1 cellular context compared by ENCODE assay signal in genomic region chr17:38748329-38749221, GRCh38.
A peak's percentile ranks its signal among the peaks of the same experiment; 100 is the strongest.
TF ChIP-seq lines count a peak whose summit lies in the region.

TSS of gene PCGF2 (minus strand) at chr17:38748336. CDS start at chr17:38740402, 7,934 bp downstream.

TF ChIP-seq in IMR-90, 13 proteins besides CTCF, POLR2A, EP300 and RAD21 (continued from another document):
- TF ChIP-seq, protein P1, sequence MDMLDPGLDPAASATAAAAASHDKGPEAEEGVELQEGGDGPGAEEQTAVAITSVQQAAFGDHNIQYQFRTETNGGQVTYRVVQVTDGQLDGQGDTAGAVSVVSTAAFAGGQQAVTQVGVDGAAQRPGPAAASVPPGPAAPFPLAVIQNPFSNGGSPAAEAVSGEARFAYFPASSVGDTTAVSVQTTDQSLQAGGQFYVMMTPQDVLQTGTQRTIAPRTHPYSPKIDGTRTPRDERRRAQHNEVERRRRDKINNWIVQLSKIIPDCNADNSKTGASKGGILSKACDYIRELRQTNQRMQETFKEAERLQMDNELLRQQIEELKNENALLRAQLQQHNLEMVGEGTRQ (IDR thresholded peaks at IDR 0.05; ENCODE audit: low read depth, low read length) = peak; percentile 93
- TF ChIP-seq BHLHE40 (IDR thresholded peaks at IDR 0.05; ENCODE audit: low read depth, low read length) (no peak), RCOR1 (IDR thresholded peaks at IDR 0.05; ENCODE audit: insufficient replicate concordance, low read length) (no peak), MAZ (IDR thresholded peaks at IDR 0.05; ENCODE audit: borderline replicate concordance, low read depth, low read length) (peak; percentile 46; the same call in 1 of the 2 replicates), CEBPB (IDR thresholded peaks at IDR 0.05; ENCODE audit: low read depth, low read length) (no peak), NFE2L2 (IDR thresholded peaks at IDR 0.05; ENCODE audit: low read depth, low read length) (no peak), SMC3 (IDR thresholded peaks at IDR 0.05; ENCODE audit: low read depth, low read length) (no peak)
